Comparison of ENCODE assay signal across 1 cellular context in the genomic region with DNA sequence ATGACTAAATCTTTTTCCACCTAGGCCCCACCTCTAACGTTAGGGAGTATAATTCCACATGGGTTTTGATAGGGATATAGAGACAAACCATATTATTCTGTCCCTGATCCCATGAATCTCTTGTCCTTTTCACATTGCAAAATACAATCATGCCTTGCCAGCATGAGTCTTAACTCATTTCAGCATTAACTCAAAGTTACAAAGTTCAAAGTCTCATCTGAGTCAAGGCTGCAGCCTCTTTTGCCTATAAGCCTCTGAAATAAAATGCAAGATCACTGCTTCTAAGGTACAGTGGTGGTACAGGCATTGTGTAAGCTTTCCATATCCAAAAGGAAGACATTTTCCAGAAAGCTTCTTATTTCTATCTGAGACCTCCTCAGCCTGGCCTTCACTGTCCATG. TPM values are rescaled to one million over a fixed set of nuclear protein-coding genes. Genes with fewer than 3 reads are reported as not detected.
"Had no signal": no experiment of that assay in that cellular context is flagged by ENCODE, and none has a peak within 500 bp of the region (broad histone marks: within the 10 kb centered on the region; RNA-seq: fewer than 3 reads in every experiment).

No MANE protein-coding gene starts in this region.

RNA-seq across cellular contexts. Expression of a gene that starts 54.3 kb away (rescaled TPM):
- total RNA-seq: GM23248 had no signal
- polyA plus RNA-seq: GM23248 had no signal
